ENCODE assay signal across 17 cellular contexts in the genomic region with DNA sequence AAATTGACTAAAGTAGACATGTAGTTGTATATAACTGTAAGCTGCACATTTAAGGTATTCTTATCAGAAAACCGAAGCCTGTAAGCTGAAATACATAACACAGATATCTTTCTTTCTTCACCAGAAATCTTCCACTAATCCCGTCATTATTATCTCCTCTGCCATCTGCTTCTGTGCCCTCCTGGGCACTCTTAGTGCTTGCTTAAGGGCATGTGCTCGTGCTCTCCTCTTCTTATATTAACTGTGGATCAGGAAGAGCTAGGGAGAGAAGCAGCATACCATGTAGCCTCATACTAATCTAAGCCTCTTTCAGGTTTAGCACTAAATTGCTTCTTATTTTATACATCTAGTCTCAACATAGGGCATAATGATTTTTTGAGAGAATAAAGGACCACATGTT.
DNase-seq lines count a peak whose midpoint lies in the region; ATAC-seq lines count a peak whose summit lies in the region.
"Had no signal": no experiment of that assay in that cellular context is flagged by ENCODE, and none has a peak within 500 bp of the region (broad histone marks: within the 10 kb centered on the region; RNA-seq: fewer than 3 reads in every experiment).

No MANE protein-coding gene starts in this region.

- no peak for DNase-seq in activated T-cell treated with anti-CD3 and anti-CD28 coated beads, Interleukin-2, amount 50 U/mL, for 24 hours
- no peak for DNase-seq in activated T-cell treated with anti-CD3 and anti-CD28 coated beads for 4 hours
- peak; percentile 30 for DNase-seq in CMK (ENCODE audit: low read depth)
- no peak for DNase-seq in activated CD4-positive, alpha-beta memory T cell treated with anti-CD3 and anti-CD28 coated beads for 36 hours
- no peak for DNase-seq in naive thymus-derived CD8-positive, alpha-beta T cell
- no peak for DNase-seq in iPS-NIHi7 (ENCODE audit: extremely low spot score)
- DNase-seq in MV-4-11 (lab: John Stamatoyannopoulos, UW) = no peak
- DNase-seq in left lobe of liver (ENCODE audit: low spot score) = no peak
- DNase-seq: ACHN; amygdala; Caco-2; effector CD8-positive, alpha-beta T cell; MM.1S; NCI-H2029 treated with DMSO at 0.1 percent for 48 hours; NCI-H510A; upper lobe of right lung had no signal

- H3K36me3 Mint-ChIP-seq in activated T-cell treated with anti-CD3 and anti-CD28 coated beads, Interleukin-2, amount 50 U/mL, for 24 hours (ENCODE audit: low read depth) = peaks cover 14% of the 10 kb centered on the region
- H3K36me3 Mint-ChIP-seq in activated CD4-positive, alpha-beta memory T cell treated with anti-CD3 and anti-CD28 coated beads for 36 hours = peaks cover 15% of the 10 kb centered on the region
- peaks cover 0 to 14% (median under 1%) of the 10 kb centered on the region in 3 donors for H3K36me3 Mint-ChIP-seq in naive thymus-derived CD8-positive, alpha-beta T cell

- POLR2A ChIA-PET in activated CD4-positive, alpha-beta memory T cell treated with anti-CD3 and anti-CD28 coated beads for 36 hours (lab: Charles Lee) = no interaction called here
- POLR2A ChIA-PET in naive thymus-derived CD8-positive, alpha-beta T cell (lab: Charles Lee) = interaction anchor here (1.0 kb wide), 1 partner anchor 20 kb away, joined by 3 read pairs; no protein-coding TSS in a partner anchor

- intact Hi-C loops in activated CD4-positive, alpha-beta memory T cell treated with anti-CD3 and anti-CD28 coated beads for 36 hours (cut with micrococcal nuclease) = loop anchor here (2.0 to 5.0 kb wide), 3 partner anchors 39 to 91 kb away; a partner anchor contains a TSS

- H3K9me3 Mint-ChIP-seq in activated T-cell treated with anti-CD3 and anti-CD28 coated beads, Interleukin-2, amount 50 U/mL, for 24 hours = peaks cover 2% of the 10 kb centered on the region
- peaks cover 4% of the 10 kb centered on the region for H3K9me3 Mint-ChIP-seq in activated CD4-positive, alpha-beta memory T cell treated with anti-CD3 and anti-CD28 coated beads for 36 hours
- peaks cover 0 to 27% (median 4%) of the 10 kb centered on the region in 9 donors for H3K9me3 Mint-ChIP-seq in naive thymus-derived CD8-positive, alpha-beta T cell
- H3K9me3 Mint-ChIP-seq: stimulated activated naive CD8-positive, alpha-beta T cell treated with anti-CD3 and anti-CD28 coated beads, Interleukin-15, Interleukin-2, amounts not matched to agents 100 ng/mL and 50 ng/mL, for 24 hours had no signal

- no peak overlapping the region for H3K4me3 Mint-ChIP-seq in activated T-cell treated with anti-CD3 and anti-CD28 coated beads, Interleukin-2, amount 50 U/mL, for 24 hours
- no peak overlapping the region for H3K4me3 Mint-ChIP-seq in activated CD4-positive, alpha-beta memory T cell treated with anti-CD3 and anti-CD28 coated beads for 36 hours
- peak overlapping the region in 8 of 10 donors; percentile 8 to 88 (median 80) for H3K4me3 Mint-ChIP-seq in naive thymus-derived CD8-positive, alpha-beta T cell

- no peak for ATAC-seq in naive thymus-derived CD8-positive, alpha-beta T cell
- no peak for ATAC-seq in left lobe of liver

- CTCF ChIA-PET in activated CD4-positive, alpha-beta memory T cell treated with anti-CD3 and anti-CD28 coated beads for 36 hours (lab: Charles Lee) = no interaction called here

- peak overlapping the region; percentile 69 for H3K27ac Mint-ChIP-seq in activated T-cell treated with anti-CD3 and anti-CD28 coated beads, Interleukin-2, amount 50 U/mL, for 24 hours
- H3K27ac Mint-ChIP-seq in activated CD4-positive, alpha-beta memory T cell treated with anti-CD3 and anti-CD28 coated beads for 36 hours = peak overlapping the region; percentile 88
- peak overlapping the region; percentile 73 to 97 (median 95) for H3K27ac Mint-ChIP-seq in naive thymus-derived CD8-positive, alpha-beta T cell

- no peaks in the 10 kb centered on the region for H3K27me3 Mint-ChIP-seq in activated T-cell treated with anti-CD3 and anti-CD28 coated beads, Interleukin-2, amount 50 U/mL, for 24 hours
- no peaks in the 10 kb centered on the region for H3K27me3 Mint-ChIP-seq in activated CD4-positive, alpha-beta memory T cell treated with anti-CD3 and anti-CD28 coated beads for 36 hours
- no peaks in the 10 kb centered on the region for H3K27me3 Mint-ChIP-seq in naive thymus-derived CD8-positive, alpha-beta T cell
- H3K27me3 Mint-ChIP-seq: stimulated activated naive CD8-positive, alpha-beta T cell treated with anti-CD3 and anti-CD28 coated beads, Interleukin-15, Interleukin-2, amounts not matched to agents 100 ng/mL and 50 ng/mL, for 24 hours had no signal

- peaks cover 25% of the 10 kb centered on the region for H3K4me1 Mint-ChIP-seq in activated T-cell treated with anti-CD3 and anti-CD28 coated beads, Interleukin-2, amount 50 U/mL, for 24 hours (ENCODE audit: low read depth)
- peaks cover 28% of the 10 kb centered on the region for H3K4me1 Mint-ChIP-seq in activated CD4-positive, alpha-beta memory T cell treated with anti-CD3 and anti-CD28 coated beads for 36 hours (ENCODE audit: low read depth)
- peaks cover 8 to 25% (median 17%) of the 10 kb centered on the region in 4 donors for H3K4me1 Mint-ChIP-seq in naive thymus-derived CD8-positive, alpha-beta T cell

Comparison
In these comparisons a context has a peak if more than half of its experiments do, and no peak if none do; other contexts are left out.
1. H3K4me3 Mint-ChIP-seq: peak in naive thymus-derived CD8-positive, alpha-beta T cell (8 of 10); none in activated T-cell treated with anti-CD3 and anti-CD28 coated beads, Interleukin-2, amount 50 U/mL, for 24 hours (single experiment) and activated CD4-positive, alpha-beta memory T cell treated with anti-CD3 and anti-CD28 coated beads for 36 hours (single experiment).
2. Peak in every context shown above with its lines, with median percentiles within 50 percentile points of each other: H3K27ac Mint-ChIP-seq.